5 cellular contexts compared by ENCODE assay signal in genomic region chr10:44866367-44866766, GRCh38. TPM values are rescaled to one million over a fixed set of nuclear protein-coding genes. Genes with fewer than 3 reads are reported as not detected.
"Had no signal": no experiment of that assay in that cellular context is flagged by ENCODE, and none has a peak within 500 bp of the region (broad histone marks: within the 10 kb centered on the region; RNA-seq: fewer than 3 reads in every experiment).

No MANE protein-coding gene starts in this region.

RNA-seq across cellular contexts. Expression of gene TMEM72, which starts 44.8 kb away (rescaled TPM):
- total RNA-seq: GM23248, H4, H7, HT-29, IMR-90 had no signal
- polyA plus RNA-seq: GM23248, IMR-90 had no signal
